Comparison of ENCODE assay signal across 1 cellular context in the genomic region with DNA sequence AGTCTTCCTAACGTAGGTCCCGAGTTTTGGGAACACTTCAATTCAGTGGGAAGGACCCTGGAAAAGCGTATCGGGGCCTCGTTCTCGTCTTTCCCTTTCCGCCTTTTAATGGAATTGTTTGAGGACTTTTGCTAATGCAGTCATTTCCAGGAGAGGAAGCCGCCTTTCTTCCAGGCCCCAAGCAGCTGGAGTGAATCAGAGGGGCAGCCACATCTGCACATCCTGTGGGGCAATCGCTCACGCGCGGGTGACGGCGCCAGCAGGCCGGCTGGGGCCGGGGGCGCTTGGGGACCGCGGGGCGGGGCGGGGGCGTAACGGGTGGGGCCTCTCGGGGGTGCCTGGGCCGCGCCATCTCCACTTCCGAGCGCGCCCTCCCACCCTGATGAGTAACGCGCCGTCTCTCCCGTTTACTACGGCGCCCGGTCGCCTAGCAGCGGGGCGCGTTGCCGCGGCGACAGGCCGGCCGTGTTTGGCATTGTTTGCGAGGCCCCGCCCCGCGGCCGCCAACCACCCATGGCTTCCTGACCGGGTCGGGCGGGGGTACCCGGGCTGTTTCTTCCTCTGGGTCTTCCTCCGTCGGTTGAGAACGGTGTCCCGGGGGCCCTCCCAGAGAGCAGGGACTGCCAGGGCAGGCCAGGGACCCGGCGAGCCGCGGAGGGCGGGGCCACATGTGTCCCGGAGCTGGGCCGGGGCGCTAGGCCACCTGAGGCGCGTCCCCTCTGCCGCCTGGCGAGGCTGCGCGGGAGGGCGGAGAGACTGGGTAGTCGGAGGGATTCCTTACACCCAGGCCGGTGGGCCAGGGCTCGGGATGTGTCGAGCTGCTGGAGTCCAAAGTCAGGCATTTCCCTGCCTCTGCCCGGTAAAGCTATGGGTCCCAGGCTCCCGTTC.
TF ChIP-seq lines count a peak whose summit lies in the region.

No MANE protein-coding gene starts in this region.

TF ChIP-seq in HEK293, 187 proteins besides CTCF, POLR2A, EP300 and RAD21 (continued from another document and continues in another):
- TF ChIP-seq, protein P1, sequence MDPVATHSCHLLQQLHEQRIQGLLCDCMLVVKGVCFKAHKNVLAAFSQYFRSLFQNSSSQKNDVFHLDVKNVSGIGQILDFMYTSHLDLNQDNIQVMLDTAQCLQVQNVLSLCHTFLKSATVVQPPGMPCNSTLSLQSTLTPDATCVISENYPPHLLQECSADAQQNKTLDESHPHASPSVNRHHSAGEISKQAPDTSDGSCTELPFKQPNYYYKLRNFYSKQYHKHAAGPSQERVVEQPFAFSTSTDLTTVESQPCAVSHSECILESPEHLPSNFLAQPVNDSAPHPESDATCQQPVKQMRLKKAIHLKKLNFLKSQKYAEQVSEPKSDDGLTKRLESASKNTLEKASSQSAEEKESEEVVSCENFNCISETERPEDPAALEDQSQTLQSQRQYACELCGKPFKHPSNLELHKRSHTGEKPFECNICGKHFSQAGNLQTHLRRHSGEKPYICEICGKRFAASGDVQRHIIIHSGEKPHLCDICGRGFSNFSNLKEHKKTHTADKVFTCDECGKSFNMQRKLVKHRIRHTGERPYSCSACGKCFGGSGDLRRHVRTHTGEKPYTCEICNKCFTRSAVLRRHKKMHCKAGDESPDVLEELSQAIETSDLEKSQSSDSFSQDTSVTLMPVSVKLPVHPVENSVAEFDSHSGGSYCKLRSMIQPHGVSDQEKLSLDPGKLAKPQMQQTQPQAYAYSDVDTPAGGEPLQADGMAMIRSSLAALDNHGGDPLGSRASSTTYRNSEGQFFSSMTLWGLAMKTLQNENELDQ (tag by site-specific recombination; IDR thresholded peaks at IDR 0.05; ENCODE audit: low read depth) = no peak
- TF ChIP-seq, protein P2, sequence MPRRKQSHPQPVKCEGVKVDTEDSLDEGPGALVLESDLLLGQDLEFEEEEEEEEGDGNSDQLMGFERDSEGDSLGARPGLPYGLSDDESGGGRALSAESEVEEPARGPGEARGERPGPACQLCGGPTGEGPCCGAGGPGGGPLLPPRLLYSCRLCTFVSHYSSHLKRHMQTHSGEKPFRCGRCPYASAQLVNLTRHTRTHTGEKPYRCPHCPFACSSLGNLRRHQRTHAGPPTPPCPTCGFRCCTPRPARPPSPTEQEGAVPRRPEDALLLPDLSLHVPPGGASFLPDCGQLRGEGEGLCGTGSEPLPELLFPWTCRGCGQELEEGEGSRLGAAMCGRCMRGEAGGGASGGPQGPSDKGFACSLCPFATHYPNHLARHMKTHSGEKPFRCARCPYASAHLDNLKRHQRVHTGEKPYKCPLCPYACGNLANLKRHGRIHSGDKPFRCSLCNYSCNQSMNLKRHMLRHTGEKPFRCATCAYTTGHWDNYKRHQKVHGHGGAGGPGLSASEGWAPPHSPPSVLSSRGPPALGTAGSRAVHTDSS (tag by site-specific recombination; IDR thresholded peaks at IDR 0.05) = peak; percentile 89
- TF ChIP-seq, protein P3, sequence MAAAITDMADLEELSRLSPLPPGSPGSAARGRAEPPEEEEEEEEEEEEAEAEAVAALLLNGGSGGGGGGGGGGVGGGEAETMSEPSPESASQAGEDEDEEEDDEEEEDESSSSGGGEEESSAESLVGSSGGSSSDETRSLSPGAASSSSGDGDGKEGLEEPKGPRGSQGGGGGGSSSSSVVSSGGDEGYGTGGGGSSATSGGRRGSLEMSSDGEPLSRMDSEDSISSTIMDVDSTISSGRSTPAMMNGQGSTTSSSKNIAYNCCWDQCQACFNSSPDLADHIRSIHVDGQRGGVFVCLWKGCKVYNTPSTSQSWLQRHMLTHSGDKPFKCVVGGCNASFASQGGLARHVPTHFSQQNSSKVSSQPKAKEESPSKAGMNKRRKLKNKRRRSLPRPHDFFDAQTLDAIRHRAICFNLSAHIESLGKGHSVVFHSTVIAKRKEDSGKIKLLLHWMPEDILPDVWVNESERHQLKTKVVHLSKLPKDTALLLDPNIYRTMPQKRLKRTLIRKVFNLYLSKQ (tag by site-specific recombination; IDR thresholded peaks at IDR 0.05; ENCODE audit: borderline replicate concordance) = no peak
- TF ChIP-seq ZNF2 (tag by site-specific recombination; IDR thresholded peaks at IDR 0.05) (no peak; the same call in 1 of the 2 replicates), ZEB2 (tag by site-specific recombination; IDR thresholded peaks at IDR 0.05) (peak; percentile 48; the same call in 1 of the 2 replicates), KLF7 (tag by site-specific recombination; IDR thresholded peaks at IDR 0.05; ENCODE audit: borderline replicate concordance) (no peak), KLF16 (tag by site-specific recombination; IDR thresholded peaks at IDR 0.05) (peak; percentile 47; the same call in 1 of the 2 replicates), ZNF521 (tag by site-specific recombination; IDR thresholded peaks at IDR 0.05) (no peak), INSM2 (tag by site-specific recombination; IDR thresholded peaks at IDR 0.05) (no peak), ZNF837 (tag by site-specific recombination; IDR thresholded peaks at IDR 0.05) (no peak), ZNF398 (tag by site-specific recombination; IDR thresholded peaks at IDR 0.05) (no peak), SALL2 (tag by site-specific recombination; IDR thresholded peaks at IDR 0.05; ENCODE audit: borderline replicate concordance) (no peak), ZNF596 (tag by site-specific recombination; IDR thresholded peaks at IDR 0.05) (no peak), PRDM2 (tag by site-specific recombination; IDR thresholded peaks at IDR 0.05; ENCODE audit: borderline replicate concordance) (peak; percentile 26; the same call in 1 of the 2 replicates), ZNF18 (tag by site-specific recombination; IDR thresholded peaks at IDR 0.05) (no peak), ZNF350 (tag by site-specific recombination; IDR thresholded peaks at IDR 0.05) (no peak), SCRT2 (tag by site-specific recombination; IDR thresholded peaks at IDR 0.05) (peak; percentile 96), ZNF626 (tag by site-specific recombination; IDR thresholded peaks at IDR 0.05) (no peak), ZNF629 (tag by site-specific recombination; IDR thresholded peaks at IDR 0.05) (no peak; the same call in 1 of the 2 replicates), ZFHX2 (tag by site-specific recombination; conservative IDR thresholded peaks at IDR 0.05) (peak; percentile 53), ZNF169 (tag by site-specific recombination; IDR thresholded peaks at IDR 0.05) (no peak), ZNF221 (tag by site-specific recombination; IDR thresholded peaks at IDR 0.05; ENCODE audit: borderline replicate concordance) (no peak), EGR2 (tag by site-specific recombination; IDR thresholded peaks at IDR 0.05; ENCODE audit: low read depth) (no peak), MYNN (tag by site-specific recombination; IDR thresholded peaks at IDR 0.05; ENCODE audit: borderline replicate concordance) (peak; percentile 100), ZNF211 (tag by site-specific recombination; IDR thresholded peaks at IDR 0.05; ENCODE audit: low read depth) (no peak), ELK4 (IDR thresholded peaks at IDR 0.05; ENCODE audit: borderline replicate concordance, low read depth, low read length) (no peak), SP7 (tag by site-specific recombination; IDR thresholded peaks at IDR 0.05) (no peak; the same call in 1 of the 2 replicates)
